11 cellular contexts compared by ENCODE assay signal in the genomic region with DNA sequence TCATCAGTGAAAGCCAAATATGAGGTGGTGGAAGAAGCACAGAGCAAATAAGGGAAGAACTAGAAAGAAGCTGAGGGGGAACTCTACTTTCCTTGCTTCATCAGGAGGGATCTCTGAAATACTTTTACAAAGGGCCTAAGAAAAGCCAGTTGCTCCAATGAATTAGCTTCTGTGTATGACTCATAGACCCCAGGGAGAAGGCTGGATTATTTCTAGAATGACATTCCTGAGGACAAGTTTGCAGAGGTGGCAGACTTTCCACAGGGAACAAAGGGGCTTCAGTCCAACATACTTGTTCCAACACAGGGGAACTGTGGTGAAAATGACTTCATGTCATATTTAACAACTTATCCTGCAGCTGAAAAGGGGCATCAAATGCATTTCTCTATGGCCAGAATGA. TPM values are rescaled to one million over a fixed set of nuclear protein-coding genes. Genes with fewer than 3 reads are reported as not detected.
A peak's percentile ranks its signal among the peaks of the same experiment; 100 is the strongest.
DNase-seq lines count a peak whose midpoint lies in the region; ATAC-seq and TF ChIP-seq lines count a peak whose summit lies in the region.
"Had no signal": no experiment of that assay in that cellular context is flagged by ENCODE, and none has a peak within 500 bp of the region (broad histone marks: within the 10 kb centered on the region; RNA-seq: fewer than 3 reads in every experiment).

No MANE protein-coding gene starts in this region.

- H3K4me1 ChIP-seq in smooth muscle cell (ENCODE audit: low read depth), result peaks cover 4% of the 10 kb centered on the region
- peaks cover 15% of the 10 kb centered on the region for H3K4me1 ChIP-seq in Karpas-422 (ENCODE audit: low read length)

- H4K20me1 ChIP-seq in smooth muscle cell (ENCODE audit: low read depth), result no peaks in the 10 kb centered on the region
- no peaks in the 10 kb centered on the region for H4K20me1 ChIP-seq in Karpas-422 (ENCODE audit: insufficient read depth, low read depth, low read length)

- H3K27me3 ChIP-seq in smooth muscle cell (ENCODE audit: low read depth), result no peaks in the 10 kb centered on the region
- H3K27me3 ChIP-seq in Karpas-422 (ENCODE audit: low read length), result no peaks in the 10 kb centered on the region

- TF ChIP-seq CTCF in fibroblast of pulmonary artery (IDR thresholded peaks at IDR 0.05; ENCODE audit: low read length, missing control alignments) (no peak), smooth muscle cell (IDR thresholded peaks at IDR 0.05; ENCODE audit: borderline replicate concordance, insufficient read depth, poor library complexity, severe bottlenecking) (no peak)

- no peaks in the 10 kb centered on the region for H3K36me3 ChIP-seq in SK-N-MC (ENCODE audit: insufficient read depth, low read length)
- no peaks in the 10 kb centered on the region for H3K36me3 ChIP-seq in smooth muscle cell (ENCODE audit: low read depth)
- no peaks in the 10 kb centered on the region for H3K36me3 ChIP-seq in Karpas-422 (ENCODE audit: insufficient read depth, low read length)

- H3K4me3 ChIP-seq in SK-N-MC, result no peak overlapping the region
- H3K4me3 ChIP-seq in fibroblast of pulmonary artery (replicated peaks; ENCODE audit: low read depth, low read length), result no peak overlapping the region
- no peak overlapping the region for H3K4me3 ChIP-seq in smooth muscle cell
- no peak overlapping the region for H3K4me3 ChIP-seq in Karpas-422 (ENCODE audit: low read length)

- peaks cover 37% of the 10 kb centered on the region for H3F3A ChIP-seq in smooth muscle cell (ENCODE audit: low read depth)

- H3K27ac ChIP-seq in SK-N-MC (peak overlapping the region; percentile 12; the same call in 1 of the 2 replicates), smooth muscle cell (ENCODE audit: low read depth) (peak overlapping the region; percentile 74), Karpas-422 (ENCODE audit: low read length) (no peak overlapping the region)
- H3K27ac ChIP-seq: 22Rv1 had no signal

- peak; percentile 8 for DNase-seq in DMS 273 (lab: John Stamatoyannopoulos, UW; ENCODE audit: unreplicated experiment)
- DNase-seq in DMS 273 treated with DMSO at 0.1 percent for 48 hours (lab: John Stamatoyannopoulos, UW), result no peak
- DNase-seq in SK-N-MC (ENCODE audit: low read depth, low spot score), result no peak
- peak; percentile 68 for DNase-seq in fibroblast of pulmonary artery (ENCODE audit: low read depth)
- no peak for DNase-seq in smooth muscle cell (lab: John Stamatoyannopoulos, UW; ENCODE audit: unreplicated experiment)
- DNase-seq in Karpas-422, result no peak
- no peak for DNase-seq in activated CD4-positive, alpha-beta T cell treated with anti-CD3 and anti-CD28 coated beads for 4 hours
- DNase-seq: NCI-H1694; stimulated activated naive CD4-positive, alpha-beta T cell had no signal

- no peaks in the 10 kb centered on the region for H3K9me3 ChIP-seq in SK-N-MC (ENCODE audit: low read depth, low read length)
- H3K9me3 ChIP-seq in smooth muscle cell (replicated peaks; ENCODE audit: low read depth), result no peaks in the 10 kb centered on the region
- H3K9me3 ChIP-seq in Karpas-422 (ENCODE audit: low read length), result no peaks in the 10 kb centered on the region

- H3K9ac ChIP-seq in SK-N-MC (ENCODE audit: insufficient read length), result no peak overlapping the region
- H3K9ac ChIP-seq in smooth muscle cell (ENCODE audit: low read depth), result peak overlapping the region; percentile 6
- H3K9ac ChIP-seq in Karpas-422 (ENCODE audit: low read length), result no peak overlapping the region

- no peak for ATAC-seq in HG03520 (IDR thresholded peaks at IDR 0.05; ENCODE audit: unreplicated experiment)

- H2AFZ ChIP-seq in smooth muscle cell (ENCODE audit: low read depth), result no peak overlapping the region
- H2AFZ ChIP-seq in Karpas-422 (ENCODE audit: low read length), result no peak overlapping the region

- H3K4me2 ChIP-seq in smooth muscle cell, result peak overlapping the region; percentile 66
- no peak overlapping the region for H3K4me2 ChIP-seq in Karpas-422 (ENCODE audit: low read depth, low read length, poor library complexity, severe bottlenecking)

- H3K79me2 ChIP-seq in smooth muscle cell (ENCODE audit: low read depth), result no peaks in the 10 kb centered on the region
- no peaks in the 10 kb centered on the region for H3K79me2 ChIP-seq in Karpas-422 (ENCODE audit: low read length)

- H3K9me2 ChIP-seq in Karpas-422 (replicated peaks; ENCODE audit: insufficient read depth, low read length), result no peaks in the 10 kb centered on the region

RNA-seq across cellular contexts. Expression of a gene that starts 29.0 kb away (rescaled TPM):
- 11.7 and 17.8 TPM in 2 replicates for total RNA-seq in smooth muscle cell
- polyA plus RNA-seq in smooth muscle cell, result 32.9 and 41.3 TPM in 2 replicates
- 24.7 and 57.1 TPM in 2 replicates for total RNA-seq in Karpas-422 (2014; rRNA removed; shearing (Covaris generic); ENCODE audit: low replicate concordance)

RNA-seq across cellular contexts. Expression of a gene that starts 29.8 kb away (rescaled TPM):
- total RNA-seq in smooth muscle cell, result 123 and 139 TPM in 2 replicates
- polyA plus RNA-seq in smooth muscle cell, result 109 and 190 TPM in 2 replicates
- total RNA-seq in Karpas-422 (2014; rRNA removed; shearing (Covaris generic); ENCODE audit: low replicate concordance), result 0.15 and 1.3 TPM in 2 replicates

RNA-seq across cellular contexts. Expression of a gene that starts 53.8 kb away (rescaled TPM):
- total RNA-seq in smooth muscle cell, result 19.1 and 19.2 TPM in 2 replicates
- polyA plus RNA-seq in smooth muscle cell, result 30.4 and 35.2 TPM in 2 replicates
- 36.8 and 72.1 TPM in 2 replicates for total RNA-seq in Karpas-422 (2014; rRNA removed; shearing (Covaris generic); ENCODE audit: low replicate concordance)

RNA-seq across cellular contexts. Expression of a gene that starts 54.0 kb away (rescaled TPM):
- total RNA-seq in smooth muscle cell, result 83.4 and 104 TPM in 2 replicates
- polyA plus RNA-seq in smooth muscle cell, result 138 and 170 TPM in 2 replicates
- 216 and 273 TPM in 2 replicates for total RNA-seq in Karpas-422 (2014; rRNA removed; shearing (Covaris generic); ENCODE audit: low replicate concordance)

RNA-seq across cellular contexts. Expression of a gene that starts 57.5 kb away (rescaled TPM):
- 0.09 and 0.27 TPM in 2 replicates for total RNA-seq in smooth muscle cell
- polyA plus RNA-seq in smooth muscle cell, result 0.57 TPM in 1 of 2 replicates, not detected in the other
- 1.4 and 22.6 TPM in 2 replicates for total RNA-seq in Karpas-422 (2014; rRNA removed; shearing (Covaris generic); ENCODE audit: low replicate concordance)

Comparison
In these comparisons a context has a peak if more than half of its experiments do, and no peak if none do; other contexts are left out.
1. DNase-seq: peak in DMS 273 (single experiment) and fibroblast of pulmonary artery (single experiment); none in DMS 273 treated with DMSO at 0.1 percent for 48 hours (single experiment), SK-N-MC (single experiment), smooth muscle cell (single experiment), Karpas-422 (single experiment) and activated CD4-positive, alpha-beta T cell treated with anti-CD3 and anti-CD28 coated beads for 4 hours (0 of 2).
2. RNA of a gene that starts 29.8 kb away (total RNA-seq): 123 to 139 TPM in smooth muscle cell; 0.15 to 1.3 TPM in Karpas-422; every median in the first group is over 10 times any median in the second.